11 cellular contexts compared by ENCODE assay signal in genomic region chr6:156840606-156841005, GRCh38.
DNase-seq lines count a peak whose midpoint lies in the region; ATAC-seq, FAIRE-seq and TF ChIP-seq lines count a peak whose summit lies in the region.
"Had no signal": no experiment of that assay in that cellular context is flagged by ENCODE, and none has a peak within 500 bp of the region (broad histone marks: within the 10 kb centered on the region; RNA-seq: fewer than 3 reads in every experiment).

No MANE protein-coding gene starts in this region.

- ATAC-seq in T-helper 17 cell, result no peak
- no peak for ATAC-seq in right cardiac atrium
- ATAC-seq in thoracic aorta (ENCODE audit: insufficient number of reproducible peaks, low FRiP score, low read depth), result no peak
- no peak for ATAC-seq in body of pancreas

- intact Hi-C loops in activated naive CD4-positive, alpha-beta T cell treated with anti-CD3 and anti-CD28 coated beads for 36 hours (cut with micrococcal nuclease), result no loop called here
- intact Hi-C loops in right cardiac atrium (cut with DNase I) (loop anchor here in 1 of 4 donors (10.0 kb wide), 1 partner anchor 56 kb away; no protein-coding TSS in a partner anchor), body of pancreas (cut with DNase I) (no loop called here)

- no peak overlapping the region for H3K4me3 Mint-ChIP-seq in activated naive CD4-positive, alpha-beta T cell treated with anti-CD3 and anti-CD28 coated beads for 36 hours
- no peak overlapping the region for H3K4me3 Mint-ChIP-seq in T-helper 17 cell

- H3K27me3 ChIP-seq in right cardiac atrium (ENCODE audit: control insufficient read depth, insufficient read depth) (no peaks in the 10 kb centered on the region), thoracic aorta (replicated peaks; ENCODE audit: insufficient read depth) (no peaks in the 10 kb centered on the region), body of pancreas (no peaks in the 10 kb centered on the region)
- H3K27me3 ChIP-seq: spleen had no signal

- no peak for TF ChIP-seq CTCF in thoracic aorta (IDR thresholded peaks at IDR 0.05)
- TF ChIP-seq CTCF in body of pancreas (IDR thresholded peaks at IDR 0.05), result no peak

- H3K4me1 ChIP-seq in right cardiac atrium (ENCODE audit: control insufficient read depth, insufficient read depth, low read length), result peaks cover 29% of the 10 kb centered on the region
- H3K4me1 ChIP-seq in thoracic aorta (ENCODE audit: control insufficient read depth in 1 of 2, low read depth in 2 of 2), result peaks cover 47 to 78% of the 10 kb centered on the region in 2 donors
- peaks cover 15% of the 10 kb centered on the region for H3K4me1 ChIP-seq in body of pancreas

- FAIRE-seq in H54 (lab: Jason Lieb, UNC), result no peak

- peaks cover 12% of the 10 kb centered on the region for H3K36me3 Mint-ChIP-seq in activated naive CD4-positive, alpha-beta T cell treated with anti-CD3 and anti-CD28 coated beads for 36 hours (ENCODE audit: low read depth)
- peaks cover 2% of the 10 kb centered on the region for H3K36me3 Mint-ChIP-seq in T-helper 17 cell (ENCODE audit: low read depth)

- TF ChIP-seq POLR2A in H54 (IDR thresholded peaks at IDR 0.05; ENCODE audit: low read depth, low read length) (no peak), body of pancreas (IDR thresholded peaks at IDR 0.05) (no peak)

- peak overlapping the region; percentile 66 for H3K27ac ChIP-seq in right cardiac atrium (ENCODE audit: low read length)
- peak overlapping the region; percentile 59 to 60 for H3K27ac ChIP-seq in thoracic aorta
- no peak overlapping the region for H3K27ac ChIP-seq in body of pancreas

- DNase-seq in activated naive CD4-positive, alpha-beta T cell treated with anti-CD3 and anti-CD28 coated beads for 36 hours, result no peak
- DNase-seq in activated naive CD4-positive, alpha-beta T cell treated with Interleukin-2 at 50 U/mL for 16 hours, result no peak
- DNase-seq in T-helper 17 cell (no peak), right cardiac atrium (no peak), thoracic aorta (ENCODE audit: low spot score) (no peak), NCI-H187 (lab: John Stamatoyannopoulos, UW) (no peak), H54 (ENCODE audit: insufficient read length, low spot score) (no peak), body of pancreas (no peak)
- DNase-seq: activated gamma-delta T cell treated with Interleukin-2 at 50 U/mL for 16 hours, NCI-H345, spleen had no signal

- no peak overlapping the region for H3K4me3 ChIP-seq in right cardiac atrium (ENCODE audit: low read length)
- H3K4me3 ChIP-seq in thoracic aorta, result peak overlapping the region; percentile 49
- H3K4me3 ChIP-seq in body of pancreas, result no peak overlapping the region
- H3K4me3 ChIP-seq: spleen had no signal

- peak overlapping the region; percentile 27 for H3K27ac Mint-ChIP-seq in activated naive CD4-positive, alpha-beta T cell treated with anti-CD3 and anti-CD28 coated beads for 36 hours
- H3K27ac Mint-ChIP-seq in T-helper 17 cell, result peak overlapping the region; percentile 21

- H3K36me3 ChIP-seq in thoracic aorta, result no peaks in the 10 kb centered on the region
- no peaks in the 10 kb centered on the region for H3K36me3 ChIP-seq in body of pancreas (replicated peaks in 1 of 2; ENCODE audit: insufficient read depth in 1 of 2, low read depth in 2 of 2)

- H3K4me1 Mint-ChIP-seq in activated naive CD4-positive, alpha-beta T cell treated with anti-CD3 and anti-CD28 coated beads for 36 hours (ENCODE audit: low read depth), result peaks cover 59% of the 10 kb centered on the region
- H3K4me1 Mint-ChIP-seq in T-helper 17 cell, result peaks cover 45% of the 10 kb centered on the region

- H3K9me3 ChIP-seq in T-helper 17 cell (ENCODE audit: control insufficient read depth, low read length, poor library complexity, severe bottlenecking) (no peaks in the 10 kb centered on the region), right cardiac atrium (ENCODE audit: control insufficient read depth, low read length) (no peaks in the 10 kb centered on the region), thoracic aorta (no peaks in the 10 kb centered on the region), body of pancreas (no peaks in the 10 kb centered on the region)
- H3K9me3 ChIP-seq: spleen had no signal

- 34% methylated on average over 2 of the region's 2 CpGs for WGBS in right cardiac atrium
- WGBS in body of pancreas, 2 donors, result 61 to 79% methylated on average over 2 of the region's 2 CpGs

- H3K9me3 Mint-ChIP-seq in activated naive CD4-positive, alpha-beta T cell treated with anti-CD3 and anti-CD28 coated beads for 36 hours, result no peaks in the 10 kb centered on the region

- CTCF ChIA-PET in activated naive CD4-positive, alpha-beta T cell treated with anti-CD3 and anti-CD28 coated beads for 36 hours (lab: Charles Lee), result no interaction called here

- H3K27me3 Mint-ChIP-seq in activated naive CD4-positive, alpha-beta T cell treated with anti-CD3 and anti-CD28 coated beads for 36 hours (ENCODE audit: low read depth), result no peaks in the 10 kb centered on the region
- H3K27me3 Mint-ChIP-seq in T-helper 17 cell, result no peaks in the 10 kb centered on the region

Comparison
In these comparisons a context has a peak if more than half of its experiments do, and no peak if none do; other contexts are left out.
1. H3K27ac ChIP-seq: peak in right cardiac atrium (single experiment) and thoracic aorta (2 of 2); none in body of pancreas (0 of 4).